9 cellular contexts compared by ENCODE assay signal in genomic region chr14:91324606-91324950, GRCh38.
A peak's percentile ranks its signal among the peaks of the same experiment; 100 is the strongest.
DNase-seq lines count a peak whose midpoint lies in the region; ATAC-seq, FAIRE-seq and TF ChIP-seq lines count a peak whose summit lies in the region.
"Had no signal": no experiment of that assay in that cellular context is flagged by ENCODE, and none has a peak within 500 bp of the region (broad histone marks: within the 10 kb centered on the region; RNA-seq: fewer than 3 reads in every experiment).

No MANE protein-coding gene starts in this region.

- H4K20me1 ChIP-seq in DND-41 (ENCODE audit: insufficient read depth, low read length): 0 out of 2 replicates have a peak, but pooled peaks cover 4% of the 10 kb centered on the region
- no peaks in the 10 kb centered on the region for H4K20me1 ChIP-seq in OCI-LY7 (ENCODE audit: insufficient read depth, low read length)

- FAIRE-seq in frontal cortex (lab: Jason Lieb, UNC): no peak

- peak overlapping the region; percentile 72 for H3K4me2 ChIP-seq in DND-41 (ENCODE audit: insufficient read depth, low read length)
- H3K4me2 ChIP-seq in OCI-LY7 (ENCODE audit: low read length): peak overlapping the region; percentile 75

- H3K4me3 ChIP-seq in DND-41 (ENCODE audit: low read depth in 1 of 2, low read length in 2 of 2) (peak overlapping the region in 1 of 2 experiments; percentile 53; a peak in 2 of 4 replicates), OCI-LY7 (ENCODE audit: low read depth, low read length, poor library complexity, severe bottlenecking) (peak overlapping the region; percentile 53), esophagus muscularis mucosa (peak overlapping the region in 3 of 4 donors; percentile 16 to 47 (median 40)), gastrocnemius medialis (peak overlapping the region; percentile 45 to 63 (median 50))

- BruUV-seq in OCI-LY7 (replicated peaks; lab: Mats Ljungman, UMichigan): no TSS peak

- 77% methylated on average over 8 of the region's 10 CpGs for WGBS in esophagus muscularis mucosa

- H3K79me2 ChIP-seq in DND-41 (ENCODE audit: insufficient read depth, low read length): 0 out of 2 replicates have a peak, but pooled peaks cover 3% of the 10 kb centered on the region
- H3K79me2 ChIP-seq in OCI-LY7 (ENCODE audit: insufficient read depth, low read depth, low read length): peaks cover 31% of the 10 kb centered on the region

- ATAC-seq in DND-41 (ENCODE audit: insufficient read depth, low read depth) (no peak), gastrocnemius medialis (no peak), HG02938 (IDR thresholded peaks at IDR 0.05; ENCODE audit: unreplicated experiment) (no peak)

- POLR2A ChIA-PET in OCI-LY7 (lab: Charles Lee): interaction anchor here (0.6 to 1.8 kb wide), 9 partner anchors 14 to 100 kb away, joined by 3 to 7 read pairs (median 5); no protein-coding TSS in a partner anchor

- H2AFZ ChIP-seq in DND-41 (ENCODE audit: low read depth, low read length): peak overlapping the region; percentile 69
- no peak overlapping the region; the same call in 1 of the 2 replicates for H2AFZ ChIP-seq in OCI-LY7 (ENCODE audit: low read length)

- in situ Hi-C loops in gastrocnemius medialis (cut with MboI; ENCODE audit: low sequenced_read_pairs in 4 of 4): loop anchor here in 3 of 4 donors (10.0 kb wide), 2 partner anchors 90 to 100 kb away; partner anchors contain the start of gene CCDC88C (in 2 of the 3)

- peak overlapping the region; percentile 86 for H3K27ac ChIP-seq in DND-41 (ENCODE audit: low read length)
- H3K27ac ChIP-seq in OCI-LY7 (ENCODE audit: low read depth, low read length, poor library complexity, severe bottlenecking): peak overlapping the region; percentile 92
- peak overlapping the region; percentile 34 to 67 (median 52) for H3K27ac ChIP-seq in esophagus muscularis mucosa (replicated peaks in 1 of 4)
- H3K27ac ChIP-seq in gastrocnemius medialis: peak overlapping the region; percentile 67 to 79 (median 74)

- H3K9me3 ChIP-seq in DND-41 (ENCODE audit: insufficient read depth, low read length, severe bottlenecking): no peaks in the 10 kb centered on the region
- H3K9me3 ChIP-seq in OCI-LY7 (ENCODE audit: low read length): no peaks in the 10 kb centered on the region
- no peaks in the 10 kb centered on the region for H3K9me3 ChIP-seq in esophagus muscularis mucosa
- H3K9me3 ChIP-seq in gastrocnemius medialis: no peaks in the 10 kb centered on the region

- no peak for DNase-seq in DND-41
- DNase-seq in OCI-LY7 (ENCODE audit: low spot score): no peak
- no peak for DNase-seq in esophagus muscularis mucosa (ENCODE audit: extremely low spot score)
- no peak for DNase-seq in gastrocnemius medialis
- DNase-seq in frontal cortex (ENCODE audit: low spot score in 2 of 2): no peak
- no peak for DNase-seq in midbrain (lab: John Stamatoyannopoulos, UW)
- no peak for DNase-seq in activated CD4-positive, CD25-positive, alpha-beta regulatory T cell treated with anti-CD3 and anti-CD28 coated beads, Interleukin-2, amount 50 U/mL, for 72 hours
- DNase-seq: OCI-M1 had no signal

- no peaks in the 10 kb centered on the region for H3K9me2 ChIP-seq in OCI-LY7 (ENCODE audit: insufficient read depth, low read length)

- TF ChIP-seq POLR2A in esophagus muscularis mucosa (IDR thresholded peaks at IDR 0.05; ENCODE audit: low read depth): no peak
- TF ChIP-seq POLR2A in gastrocnemius medialis (IDR thresholded peaks at IDR 0.05): no peak

- no peak for TF ChIP-seq CTCF in DND-41 (IDR thresholded peaks at IDR 0.05; ENCODE audit: borderline replicate concordance, extremely low read depth, low read length, poor library complexity, severe bottlenecking)
- no peak for TF ChIP-seq CTCF in OCI-LY7 (conservative IDR thresholded peaks at IDR 0.05; ENCODE audit: low read length)
- no peak for TF ChIP-seq CTCF in esophagus muscularis mucosa (IDR thresholded peaks at IDR 0.05)
- TF ChIP-seq CTCF in gastrocnemius medialis (IDR thresholded peaks at IDR 0.05 in 4 of 5, conservative IDR thresholded peaks at IDR 0.05 in 1 of 5): no peak

- H3K36me3 ChIP-seq in DND-41 (ENCODE audit: insufficient read depth, low read length) (peaks cover 93% of the 10 kb centered on the region), OCI-LY7 (ENCODE audit: insufficient read depth, low read length) (peaks cover 96% of the 10 kb centered on the region), esophagus muscularis mucosa (peaks cover 0 to 6% (median 3%) of the 10 kb centered on the region in 4 donors), gastrocnemius medialis (no peaks in the 10 kb centered on the region)

- H3K4me1 ChIP-seq in DND-41 (ENCODE audit: insufficient read depth, low read length): peaks cover 23% of the 10 kb centered on the region
- peaks cover 52% of the 10 kb centered on the region for H3K4me1 ChIP-seq in OCI-LY7 (ENCODE audit: insufficient read depth, low read length, poor library complexity, severe bottlenecking)
- peaks cover 23 to 56% (median 29%) of the 10 kb centered on the region in 4 donors for H3K4me1 ChIP-seq in esophagus muscularis mucosa
- H3K4me1 ChIP-seq in gastrocnemius medialis: peaks cover 6 to 7% of the 10 kb centered on the region in 2 donors

- no peaks in the 10 kb centered on the region for H3K27me3 ChIP-seq in DND-41 (ENCODE audit: insufficient read depth, low read length, poor library complexity)
- H3K27me3 ChIP-seq in esophagus muscularis mucosa: peaks cover 0 to 4% (median 0%) of the 10 kb centered on the region in 4 donors
- no peaks in the 10 kb centered on the region for H3K27me3 ChIP-seq in gastrocnemius medialis

- no peak for TF ChIP-seq EP300 in esophagus muscularis mucosa (IDR thresholded peaks at IDR 0.05)

- H3K9ac ChIP-seq in DND-41 (ENCODE audit: low read depth, low read length): peak overlapping the region; percentile 55

- intact Hi-C loops in OCI-LY7 (cut with micrococcal nuclease; ENCODE audit: unreplicated experiment) (loop anchor here (1.0 kb wide), 2 partner anchors 25 to 32 kb away; no protein-coding TSS in a partner anchor), esophagus muscularis mucosa (cut with DNase I) (no loop called here), gastrocnemius medialis (cut with DNase I; ENCODE audit: low total_unique reads) (loop anchor here (1.0 kb wide), 1 partner anchor 94 kb away; no protein-coding TSS in a partner anchor)

- CTCF ChIA-PET in OCI-LY7 (lab: Charles Lee; ENCODE audit: unreplicated experiment): interaction anchor here (0.7 to 1.9 kb wide), 5 partner anchors 18 to 93 kb away, joined by 3 to 6 read pairs (median 4); partner anchors contain the start of gene CCDC88C
